ENCODE assay signal across 1 cellular context in the genomic region with DNA sequence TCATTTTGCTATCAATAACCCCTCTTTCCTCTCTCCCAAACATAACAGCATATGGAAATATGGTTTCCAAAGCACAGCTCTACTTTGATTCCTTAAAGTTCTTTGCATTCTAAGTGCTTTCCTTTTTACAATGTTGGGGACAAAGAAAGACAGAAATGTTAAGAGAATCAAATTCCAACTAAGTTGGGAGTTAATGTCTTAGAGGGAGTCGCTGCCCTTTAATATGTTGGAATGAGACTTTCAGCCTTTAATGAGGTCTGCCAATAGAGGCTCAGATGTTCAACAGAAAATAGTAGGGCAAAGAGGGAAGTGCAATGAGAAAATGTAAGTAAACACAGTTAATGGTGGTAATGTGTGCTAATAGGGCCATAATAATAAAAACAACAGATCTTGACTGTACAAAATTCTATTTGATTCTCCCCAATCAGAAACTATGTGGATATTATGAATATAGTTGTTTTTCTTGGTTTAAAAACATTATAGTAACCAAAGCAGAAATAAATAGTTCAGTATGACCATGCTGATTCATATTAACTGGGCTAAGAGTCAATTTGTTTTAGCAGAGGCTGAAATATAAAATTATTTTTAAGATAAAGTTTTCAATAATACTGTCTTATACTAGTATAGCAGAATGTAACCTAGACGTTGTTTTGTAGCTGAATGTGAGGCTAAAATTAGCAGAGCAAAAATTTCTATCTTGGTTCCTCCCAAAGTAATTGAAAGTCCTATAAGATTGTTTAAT.
TF ChIP-seq lines count a peak whose summit lies in the region.

No MANE protein-coding gene starts in this region.

TF ChIP-seq in GM12878, 131 proteins besides CTCF, POLR2A, EP300 and RAD21:
- TF ChIP-seq, protein P1, sequence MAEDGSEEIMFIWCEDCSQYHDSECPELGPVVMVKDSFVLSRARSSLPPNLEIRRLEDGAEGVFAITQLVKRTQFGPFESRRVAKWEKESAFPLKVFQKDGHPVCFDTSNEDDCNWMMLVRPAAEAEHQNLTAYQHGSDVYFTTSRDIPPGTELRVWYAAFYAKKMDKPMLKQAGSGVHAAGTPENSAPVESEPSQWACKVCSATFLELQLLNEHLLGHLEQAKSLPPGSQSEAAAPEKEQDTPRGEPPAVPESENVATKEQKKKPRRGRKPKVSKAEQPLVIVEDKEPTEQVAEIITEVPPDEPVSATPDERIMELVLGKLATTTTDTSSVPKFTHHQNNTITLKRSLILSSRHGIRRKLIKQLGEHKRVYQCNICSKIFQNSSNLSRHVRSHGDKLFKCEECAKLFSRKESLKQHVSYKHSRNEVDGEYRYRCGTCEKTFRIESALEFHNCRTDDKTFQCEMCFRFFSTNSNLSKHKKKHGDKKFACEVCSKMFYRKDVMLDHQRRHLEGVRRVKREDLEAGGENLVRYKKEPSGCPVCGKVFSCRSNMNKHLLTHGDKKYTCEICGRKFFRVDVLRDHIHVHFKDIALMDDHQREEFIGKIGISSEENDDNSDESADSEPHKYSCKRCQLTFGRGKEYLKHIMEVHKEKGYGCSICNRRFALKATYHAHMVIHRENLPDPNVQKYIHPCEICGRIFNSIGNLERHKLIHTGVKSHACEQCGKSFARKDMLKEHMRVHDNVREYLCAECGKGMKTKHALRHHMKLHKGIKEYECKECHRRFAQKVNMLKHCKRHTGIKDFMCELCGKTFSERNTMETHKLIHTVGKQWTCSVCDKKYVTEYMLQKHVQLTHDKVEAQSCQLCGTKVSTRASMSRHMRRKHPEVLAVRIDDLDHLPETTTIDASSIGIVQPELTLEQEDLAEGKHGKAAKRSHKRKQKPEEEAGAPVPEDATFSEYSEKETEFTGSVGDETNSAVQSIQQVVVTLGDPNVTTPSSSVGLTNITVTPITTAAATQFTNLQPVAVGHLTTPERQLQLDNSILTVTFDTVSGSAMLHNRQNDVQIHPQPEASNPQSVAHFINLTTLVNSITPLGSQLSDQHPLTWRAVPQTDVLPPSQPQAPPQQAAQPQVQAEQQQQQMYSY (CRISPR knock-in tag; IDR thresholded peaks at IDR 0.05) = no peak
- peak; percentile 57; the same call in 1 of the 2 replicates for TF ChIP-seq SPI1 (IDR thresholded peaks at IDR 0.05; ENCODE audit: borderline replicate concordance, insufficient read depth, low read depth, low read length)
